ENCODE assay signal across 1 cellular context in the genomic region with DNA sequence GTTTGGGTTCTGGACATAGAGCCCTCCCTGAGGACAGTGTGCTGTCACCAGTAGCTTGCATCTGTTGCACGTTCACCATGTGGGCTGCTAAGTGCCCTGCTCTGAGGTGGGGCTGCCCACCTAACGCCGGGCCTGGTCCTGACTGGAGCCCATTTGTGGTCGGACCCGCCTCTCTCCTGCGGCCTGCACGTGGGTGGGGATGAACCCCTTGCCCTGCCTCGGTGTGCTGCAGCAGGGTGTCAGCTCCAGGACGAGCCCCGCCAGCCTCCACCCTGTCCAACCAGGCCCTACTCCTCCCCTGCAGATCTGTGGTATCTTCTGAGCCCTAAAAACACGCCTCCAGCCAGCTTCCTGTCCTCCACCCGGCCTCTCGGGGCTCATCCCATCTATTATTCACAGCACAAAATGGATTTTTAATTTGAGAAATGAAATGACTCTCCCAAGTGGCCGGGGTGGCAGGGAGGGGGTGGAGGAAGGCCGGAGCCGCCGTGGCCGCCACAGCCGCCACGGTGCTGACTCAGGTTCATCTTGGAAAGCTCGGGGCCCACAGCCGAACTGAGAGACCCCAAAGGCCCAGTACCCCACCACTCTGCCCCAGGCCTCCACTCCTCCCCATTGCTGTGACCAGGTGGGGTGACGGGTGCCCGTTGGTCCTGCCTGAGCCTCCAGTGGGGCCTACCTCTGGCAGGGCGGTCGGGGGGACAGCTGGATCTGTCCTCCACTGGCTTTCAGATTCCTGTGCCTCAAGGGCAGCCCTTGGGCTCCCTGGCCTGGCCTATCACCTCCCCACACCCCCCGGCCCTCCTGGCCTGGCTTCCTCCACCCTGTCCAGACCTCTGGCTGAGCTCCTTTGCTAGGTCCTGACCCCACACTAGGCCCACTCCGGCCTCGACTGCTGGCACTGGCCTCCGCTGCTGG.
TF ChIP-seq lines count a peak whose summit lies in the region.

No MANE protein-coding gene starts in this region.

TF ChIP-seq in HEK293, 187 proteins besides CTCF, POLR2A, EP300 and RAD21 (continued from another document):
- TF ChIP-seq, protein P1, sequence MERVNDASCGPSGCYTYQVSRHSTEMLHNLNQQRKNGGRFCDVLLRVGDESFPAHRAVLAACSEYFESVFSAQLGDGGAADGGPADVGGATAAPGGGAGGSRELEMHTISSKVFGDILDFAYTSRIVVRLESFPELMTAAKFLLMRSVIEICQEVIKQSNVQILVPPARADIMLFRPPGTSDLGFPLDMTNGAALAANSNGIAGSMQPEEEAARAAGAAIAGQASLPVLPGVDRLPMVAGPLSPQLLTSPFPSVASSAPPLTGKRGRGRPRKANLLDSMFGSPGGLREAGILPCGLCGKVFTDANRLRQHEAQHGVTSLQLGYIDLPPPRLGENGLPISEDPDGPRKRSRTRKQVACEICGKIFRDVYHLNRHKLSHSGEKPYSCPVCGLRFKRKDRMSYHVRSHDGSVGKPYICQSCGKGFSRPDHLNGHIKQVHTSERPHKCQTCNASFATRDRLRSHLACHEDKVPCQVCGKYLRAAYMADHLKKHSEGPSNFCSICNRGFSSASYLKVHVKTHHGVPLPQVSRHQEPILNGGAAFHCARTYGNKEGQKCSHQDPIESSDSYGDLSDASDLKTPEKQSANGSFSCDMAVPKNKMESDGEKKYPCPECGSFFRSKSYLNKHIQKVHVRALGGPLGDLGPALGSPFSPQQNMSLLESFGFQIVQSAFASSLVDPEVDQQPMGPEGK (tag by site-specific recombination; IDR thresholded peaks at IDR 0.05), result no peak
- TF ChIP-seq EGR2 (tag by site-specific recombination; IDR thresholded peaks at IDR 0.05; ENCODE audit: low read depth), result peak; percentile 65
- no peak for TF ChIP-seq ZNF560 (tag by site-specific recombination; IDR thresholded peaks at IDR 0.05; ENCODE audit: borderline replicate concordance)
- peak; percentile 85 for TF ChIP-seq KLF1 (tag by site-specific recombination; IDR thresholded peaks at IDR 0.05)
- TF ChIP-seq ZNF157 (tag by site-specific recombination; IDR thresholded peaks at IDR 0.05), result no peak
- no peak for TF ChIP-seq ZNF654 (tag by site-specific recombination; IDR thresholded peaks at IDR 0.05; ENCODE audit: low read depth)
- TF ChIP-seq, protein P2, sequence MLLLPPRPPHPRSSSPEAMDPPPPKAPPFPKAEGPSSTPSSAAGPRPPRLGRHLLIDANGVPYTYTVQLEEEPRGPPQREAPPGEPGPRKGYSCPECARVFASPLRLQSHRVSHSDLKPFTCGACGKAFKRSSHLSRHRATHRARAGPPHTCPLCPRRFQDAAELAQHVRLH (tag by site-specific recombination; IDR thresholded peaks at IDR 0.05), result no peak
- TF ChIP-seq, protein P3, sequence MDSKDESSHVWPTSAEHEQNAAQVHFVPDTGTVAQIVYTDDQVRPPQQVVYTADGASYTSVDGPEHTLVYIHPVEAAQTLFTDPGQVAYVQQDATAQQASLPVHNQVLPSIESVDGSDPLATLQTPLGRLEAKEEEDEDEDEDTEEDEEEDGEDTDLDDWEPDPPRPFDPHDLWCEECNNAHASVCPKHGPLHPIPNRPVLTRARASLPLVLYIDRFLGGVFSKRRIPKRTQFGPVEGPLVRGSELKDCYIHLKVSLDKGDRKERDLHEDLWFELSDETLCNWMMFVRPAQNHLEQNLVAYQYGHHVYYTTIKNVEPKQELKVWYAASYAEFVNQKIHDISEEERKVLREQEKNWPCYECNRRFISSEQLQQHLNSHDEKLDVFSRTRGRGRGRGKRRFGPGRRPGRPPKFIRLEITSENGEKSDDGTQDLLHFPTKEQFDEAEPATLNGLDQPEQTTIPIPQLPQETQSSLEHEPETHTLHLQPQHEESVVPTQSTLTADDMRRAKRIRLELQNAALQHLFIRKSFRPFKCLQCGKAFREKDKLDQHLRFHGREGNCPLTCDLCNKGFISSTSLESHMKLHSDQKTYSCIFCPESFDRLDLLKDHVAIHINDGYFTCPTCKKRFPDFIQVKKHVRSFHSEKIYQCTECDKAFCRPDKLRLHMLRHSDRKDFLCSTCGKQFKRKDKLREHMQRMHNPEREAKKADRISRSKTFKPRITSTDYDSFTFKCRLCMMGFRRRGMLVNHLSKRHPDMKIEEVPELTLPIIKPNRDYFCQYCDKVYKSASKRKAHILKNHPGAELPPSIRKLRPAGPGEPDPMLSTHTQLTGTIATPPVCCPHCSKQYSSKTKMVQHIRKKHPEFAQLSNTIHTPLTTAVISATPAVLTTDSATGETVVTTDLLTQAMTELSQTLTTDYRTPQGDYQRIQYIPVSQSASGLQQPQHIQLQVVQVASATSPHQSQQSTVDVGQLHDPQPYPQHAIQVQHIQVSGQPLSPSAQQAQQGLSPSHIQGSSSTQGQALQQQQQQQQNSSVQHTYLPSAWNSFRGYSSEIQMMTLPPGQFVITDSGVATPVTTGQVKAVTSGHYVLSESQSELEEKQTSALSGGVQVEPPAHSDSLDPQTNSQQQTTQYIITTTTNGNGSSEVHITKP (tag by site-specific recombination; IDR thresholded peaks at IDR 0.05), result peak; percentile 66; the same call in 1 of the 2 replicates
TF ChIP-seq in HEK293: peak in this region for 4.
